ENCODE assay signal across 26 cellular contexts in the genomic region with DNA sequence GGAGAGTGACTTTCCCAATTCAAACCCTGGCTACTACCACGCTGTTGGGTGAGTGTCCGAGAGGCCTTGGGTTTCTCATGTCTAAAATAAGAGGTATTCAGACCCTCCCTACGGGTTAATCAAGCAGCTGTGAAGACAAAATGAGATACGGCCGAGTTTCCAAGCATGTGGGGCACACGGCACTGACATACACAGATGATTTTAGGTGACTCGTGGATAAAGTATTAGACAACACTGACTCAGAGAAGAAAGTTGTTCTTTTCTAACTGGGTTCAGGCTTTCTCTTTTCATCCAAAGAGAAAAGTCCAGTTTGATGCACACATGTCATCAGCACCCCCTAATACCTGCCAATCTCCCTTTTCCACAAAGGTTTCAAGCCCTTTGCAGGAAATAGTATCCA. TPM values are rescaled to one million over a fixed set of nuclear protein-coding genes. Genes with fewer than 3 reads are reported as not detected.
DNase-seq lines count a peak whose midpoint lies in the region; ATAC-seq and TF ChIP-seq lines count a peak whose summit lies in the region.
"Had no signal": no experiment of that assay in that cellular context is flagged by ENCODE, and none has a peak within 500 bp of the region (broad histone marks: within the 10 kb centered on the region; RNA-seq: fewer than 3 reads in every experiment).

No MANE protein-coding gene starts in this region.

- peaks cover 2% of the 10 kb centered on the region; the same call in 1 of the 2 replicates for H3K27me3 Mint-ChIP-seq in HFFc6 (ENCODE audit: insufficient read depth)
- peaks cover 22% of the 10 kb centered on the region for H3K27me3 Mint-ChIP-seq in activated CD4-positive, alpha-beta T cell treated with anti-CD3 and anti-CD28 coated beads, Interleukin-2, amount 10 ng/mL, durations not matched to agents 24 days and 14 days

- intact Hi-C loops in activated CD4-positive, alpha-beta T cell treated with anti-CD3 and anti-CD28 coated beads, Interleukin-2, amount 10 ng/mL, durations not matched to agents 24 days and 14 days (cut with micrococcal nuclease), result no loop called here

- H3K4me1 ChIP-seq in foreskin keratinocyte, result no peaks in the 10 kb centered on the region
- H3K4me1 ChIP-seq: A549, HAP-1 had no signal

- H3K36me3 Mint-ChIP-seq in HFFc6 (ENCODE audit: low read depth), result peaks cover under 1% of the 10 kb centered on the region; the same call in 1 of the 2 replicates
- H3K36me3 Mint-ChIP-seq in activated CD4-positive, alpha-beta T cell treated with anti-CD3 and anti-CD28 coated beads, Interleukin-2, amount 10 ng/mL, durations not matched to agents 24 days and 14 days (ENCODE audit: low read depth), result no peaks in the 10 kb centered on the region
- H3K36me3 Mint-ChIP-seq: activated CD4-positive, alpha-beta memory T cell treated with anti-CD3 and anti-CD28 coated beads for 36 hours; CD8-positive, alpha-beta T cell; type B pancreatic cell had no signal

- H3K9me3 Mint-ChIP-seq in HFFc6, result peaks cover 5% of the 10 kb centered on the region
- H3K9me3 Mint-ChIP-seq in activated CD4-positive, alpha-beta T cell treated with anti-CD3 and anti-CD28 coated beads, Interleukin-2, amount 10 ng/mL, durations not matched to agents 24 days and 14 days, result peaks cover 5% of the 10 kb centered on the region
- H3K9me3 Mint-ChIP-seq: type B pancreatic cell had no signal

- peaks cover 20% of the 10 kb centered on the region for H3K27me3 ChIP-seq in foreskin keratinocyte
- H3K27me3 ChIP-seq: ovary had no signal

- in situ Hi-C loops in ACHN (cut with HindIII; ENCODE audit: low pct_ligation_motif_present, low pct_unique_long_range_greater_than_20kb, low sequenced_read_pairs), result no loop called here

- no peak overlapping the region; the same call in 1 of the 2 replicates for H3K4me3 Mint-ChIP-seq in HFFc6
- no peak overlapping the region for H3K4me3 Mint-ChIP-seq in activated CD4-positive, alpha-beta T cell treated with anti-CD3 and anti-CD28 coated beads, Interleukin-2, amount 10 ng/mL, durations not matched to agents 24 days and 14 days
- H3K4me3 Mint-ChIP-seq: activated CD4-positive, alpha-beta memory T cell treated with anti-CD3 and anti-CD28 coated beads for 36 hours; activated T-cell treated with anti-CD3 and anti-CD28 coated beads, Interleukin-2, amount 50 U/mL, for 4 hours; CD8-positive, alpha-beta T cell; stimulated activated naive CD8-positive, alpha-beta T cell treated with anti-CD3 and anti-CD28 coated beads, Interleukin-15, amount 100 ng/mL, for 72 hours; type B pancreatic cell had no signal

- H3K27ac ChIP-seq in foreskin keratinocyte, result no peak overlapping the region
- H3K27ac ChIP-seq: A549, HL-60, ovary, VCaP had no signal

- H3K27ac Mint-ChIP-seq in HFFc6, result peak overlapping the region; percentile 74
- no peak overlapping the region for H3K27ac Mint-ChIP-seq in activated CD4-positive, alpha-beta T cell treated with anti-CD3 and anti-CD28 coated beads, Interleukin-2, amount 10 ng/mL, durations not matched to agents 24 days and 14 days
- H3K27ac Mint-ChIP-seq: activated CD4-positive, alpha-beta memory T cell treated with anti-CD3 and anti-CD28 coated beads for 36 hours; CD8-positive, alpha-beta T cell; stimulated activated naive CD8-positive, alpha-beta T cell treated with anti-CD3 and anti-CD28 coated beads, Interleukin-15, amount 100 ng/mL, for 72 hours; type B pancreatic cell had no signal

- H3K4me3 ChIP-seq in cardiac fibroblast (replicated peaks in 1 of 2; ENCODE audit: low read depth in 2 of 2, low read length in 2 of 2), result no peak overlapping the region
- H3K4me3 ChIP-seq: A549, HAP-1, ovary had no signal

- no peak for TF ChIP-seq CTCF in HFFc6 (IDR thresholded peaks at IDR 0.05)
- TF ChIP-seq CTCF in cardiac fibroblast (IDR thresholded peaks at IDR 0.05; ENCODE audit: low read depth, low read length), result no peak
- TF ChIP-seq CTCF in foreskin keratinocyte (conservative IDR thresholded peaks at IDR 0.05), result no peak

- peaks cover 20% of the 10 kb centered on the region for H3K4me1 Mint-ChIP-seq in HFFc6 (ENCODE audit: low read depth)
- no peaks in the 10 kb centered on the region for H3K4me1 Mint-ChIP-seq in activated CD4-positive, alpha-beta T cell treated with anti-CD3 and anti-CD28 coated beads, Interleukin-2, amount 10 ng/mL, durations not matched to agents 24 days and 14 days
- H3K4me1 Mint-ChIP-seq: stimulated activated naive CD8-positive, alpha-beta T cell treated with anti-CD3 and anti-CD28 coated beads, Interleukin-15, amount 100 ng/mL, for 72 hours had no signal

- ATAC-seq in foreskin keratinocyte (peak; percentile 78), left lobe of liver (no peak)
- ATAC-seq: A549; activated T-cell treated with anti-CD3 and anti-CD28 coated beads, Interleukin-2, amount 50 U/mL, for 4 hours; CD8-positive, alpha-beta T cell; sciatic nerve; stimulated activated naive CD8-positive, alpha-beta T cell treated with anti-CD3 and anti-CD28 coated beads, Interleukin-15, amount 100 ng/mL, for 72 hours had no signal

- peak; percentile 7 for DNase-seq in ACHN
- peak; percentile 12 for DNase-seq in HFFc6
- peak; percentile 7 to 17 for DNase-seq in cardiac fibroblast (ENCODE audit: low read depth in 2 of 2)
- DNase-seq in foreskin keratinocyte, result no peak
- DNase-seq in cerebellar nuclear complex (lab: John Stamatoyannopoulos, UW), result no peak
- DNase-seq in left lobe of liver (ENCODE audit: low spot score), result no peak
- no peak for DNase-seq in activated CD4-positive, alpha-beta T cell treated with anti-CD3 and anti-CD28 coated beads, Interleukin-2, amount 10 ng/mL, durations not matched to agents 24 days and 14 days
- no peak for DNase-seq in NCI-H2227 (lab: John Stamatoyannopoulos, UW; ENCODE audit: unreplicated experiment)
- DNase-seq: activated CD4-positive, alpha-beta memory T cell treated with anti-CD3 and anti-CD28 coated beads for 36 hours; activated T-cell treated with anti-CD3 and anti-CD28 coated beads, Interleukin-2, amount 50 U/mL, for 4 hours; CD8-positive, alpha-beta T cell; central memory CD4-positive, alpha-beta T cell; DMS79 treated with DMSO at 0.1 percent for 48 hours; effector CD8-positive, alpha-beta T cell; NCI-H1092; NCI-H510A treated with DMSO at 0.1 percent for 48 hours; ovary; stimulated activated CD4-positive, alpha-beta T cell treated with anti-CD3 and anti-CD28 coated beads, Interleukin-1b, Interleukin-23, amount 100 ng/mL, for 48 hours; stimulated activated naive CD8-positive, alpha-beta T cell treated with anti-CD3 and anti-CD28 coated beads, Interleukin-15, amount 100 ng/mL, for 72 hours; T-helper 1 cell had no signal

RNA-seq across cellular contexts. Expression of gene FOXI1, which starts 15.6 kb away (rescaled TPM):
- total RNA-seq in HFFc6 (2021; fragmentation: NEBNext Ultra II Directional; extraction: Animal tissue kit (Norgen Biotek cat#: 25700)), result not detected
- not detected in 2 replicates for total RNA-seq in foreskin keratinocyte
- not detected in 2 replicates for polyA plus RNA-seq in foreskin keratinocyte
- total RNA-seq in left lobe of liver, result not detected
- total RNA-seq in activated CD4-positive, alpha-beta T cell treated with anti-CD3 and anti-CD28 coated beads, Interleukin-2, amount 10 ng/mL, durations not matched to agents 24 days and 14 days, result 0.09 TPM in 1 of 2 replicates, not detected in the other
- total RNA-seq: activated CD4-positive, alpha-beta memory T cell treated with anti-CD3 and anti-CD28 coated beads for 36 hours; activated T-cell treated with anti-CD3 and anti-CD28 coated beads, Interleukin-2, amount 50 U/mL, for 4 hours; CD8-positive, alpha-beta T cell; ovary; sciatic nerve had no signal
- polyA plus RNA-seq: A549, ovary had no signal

Comparison
In these comparisons a context has a peak if more than half of its experiments do, and no peak if none do; other contexts are left out.
1. DNase-seq: peak in ACHN (single experiment), HFFc6 (single experiment) and cardiac fibroblast (2 of 2); none in foreskin keratinocyte (0 of 2), cerebellar nuclear complex (0 of 2), left lobe of liver (single experiment), activated CD4-positive, alpha-beta T cell treated with anti-CD3 and anti-CD28 coated beads, Interleukin-2, amount 10 ng/mL, durations not matched to agents 24 days and 14 days (single experiment) and NCI-H2227 (single experiment).